ENCODE assay signal across 21 cellular contexts in genomic region chr2:38731090-38731489, GRCh38.
"Had no signal": no experiment of that assay in that cellular context is flagged by ENCODE, and none has a peak within 500 bp of the region (broad histone marks: within the 10 kb centered on the region; RNA-seq: fewer than 3 reads in every experiment).

No MANE protein-coding gene starts in this region.

- H3K27me3 ChIP-seq: esophagus squamous epithelium, hepatocyte, sigmoid colon, stomach, uterus had no signal

- H3K27ac ChIP-seq: esophagus squamous epithelium, hepatocyte, left ventricle myocardium inferior, parathyroid adenoma, prostate gland, sigmoid colon, skin epidermis, stomach, uterus had no signal

- ATAC-seq: left cardiac atrium had no signal

- H3K4me3 ChIP-seq: esophagus squamous epithelium, hepatocyte, left ventricle myocardium inferior, prostate gland, sigmoid colon, skin epidermis, stomach, uterus had no signal

- H3K9me3 Mint-ChIP-seq: dendritic cell treated with granulocyte-macrophage colony-stimulating factor and Interleukin-4, amounts not matched to agents 40 ng/mL and 50 ng/mL, for 4 days; naive B cell; nephron; type B pancreatic cell had no signal

- H3K4me1 Mint-ChIP-seq: nephron had no signal

- H3K9me3 ChIP-seq: esophagus squamous epithelium, left ventricle myocardium inferior, prostate gland, sigmoid colon, stomach, uterus had no signal

- H3K27ac Mint-ChIP-seq: dendritic cell treated with granulocyte-macrophage colony-stimulating factor and Interleukin-4, amounts not matched to agents 40 ng/mL and 50 ng/mL, for 4 days; naive B cell; nephron; type B pancreatic cell had no signal

- DNase-seq: esophagus squamous epithelium; foreskin fibroblast; kidney; left cardiac atrium; left ventricle myocardium inferior; mesendoderm; naive B cell; retina; sigmoid colon; stimulated activated CD4-positive, alpha-beta T cell treated with anti-CD3 and anti-CD28 coated beads, Interleukin-2, amount 100 ng/mL, for 24 hours; stimulated activated CD4-positive, alpha-beta T cell treated with anti-CD3 and anti-CD28 coated beads, Interleukin-4, amount 100 ng/mL, for 4 hours; stimulated activated naive CD4-positive, alpha-beta T cell; stomach had no signal

- H3K4me1 ChIP-seq: parathyroid adenoma, prostate gland, uterus had no signal

- H3K27me3 Mint-ChIP-seq: dendritic cell treated with granulocyte-macrophage colony-stimulating factor and Interleukin-4, amounts not matched to agents 40 ng/mL and 50 ng/mL, for 4 days; naive B cell; type B pancreatic cell had no signal

- H3K36me3 ChIP-seq: prostate gland, uterus had no signal

- H3K4me3 Mint-ChIP-seq: dendritic cell treated with granulocyte-macrophage colony-stimulating factor and Interleukin-4, amounts not matched to agents 40 ng/mL and 50 ng/mL, for 4 days; naive B cell; nephron; type B pancreatic cell had no signal
